ENCODE assay signal across 10 cellular contexts in the genomic region with DNA sequence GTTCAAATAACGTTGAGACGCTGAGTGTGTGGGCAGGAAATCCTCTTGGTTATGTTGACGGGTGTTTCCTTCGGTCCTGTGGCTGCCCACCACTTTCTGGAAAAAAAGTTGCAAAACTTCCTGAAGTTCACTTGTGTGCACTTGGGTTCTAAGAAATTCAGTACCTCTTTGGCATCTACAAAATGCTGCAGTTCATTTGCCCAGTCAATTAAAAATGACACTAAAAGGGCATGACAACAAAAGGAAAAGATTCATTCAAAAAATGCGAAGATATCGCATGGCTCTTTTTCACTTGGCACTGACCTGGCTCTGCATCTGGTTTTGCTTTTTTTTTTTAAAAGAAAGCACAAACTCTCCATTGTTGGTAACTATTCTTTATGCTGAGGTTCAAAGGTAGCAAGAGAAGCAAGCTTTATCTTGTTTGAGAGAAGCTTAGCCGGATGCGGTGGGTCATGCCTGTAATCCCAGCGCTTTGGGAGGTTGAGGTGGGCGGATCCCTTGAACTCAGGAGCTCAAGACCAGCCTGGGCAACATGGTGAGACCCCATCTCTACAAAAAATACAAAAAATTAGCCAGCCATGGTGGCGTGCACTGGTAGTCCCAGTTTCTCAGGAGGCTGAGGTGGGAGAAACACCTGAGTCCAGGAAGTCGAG. TPM values are rescaled to one million over a fixed set of nuclear protein-coding genes. Genes with fewer than 3 reads are reported as not detected.
DNase-seq lines count a peak whose midpoint lies in the region; ATAC-seq and TF ChIP-seq lines count a peak whose summit lies in the region.
"Had no signal": no experiment of that assay in that cellular context is flagged by ENCODE, and none has a peak within 500 bp of the region (broad histone marks: within the 10 kb centered on the region; RNA-seq: fewer than 3 reads in every experiment).

No MANE protein-coding gene starts in this region.

- peak overlapping the region; percentile 96 for H3K27ac Mint-ChIP-seq in activated CD8-positive, alpha-beta T cell treated with anti-CD3 and anti-CD28 coated beads, Interleukin-2, amount 10 ng/mL, durations not matched to agents 7 days and 5 days
- peak overlapping the region; percentile 87 to 97 (median 90) for H3K27ac Mint-ChIP-seq in immature natural killer cell

- POLR2A ChIA-PET in activated CD8-positive, alpha-beta T cell treated with anti-CD3 and anti-CD28 coated beads, Interleukin-2, amount 10 ng/mL, durations not matched to agents 7 days and 5 days (lab: Charles Lee): interaction anchor here (0.7 to 6.7 kb wide), 7 partner anchors 10 to 38 kb away, joined by 3 to 138 read pairs (median 12); a partner anchor contains a TSS
- POLR2A ChIA-PET in A673 (lab: Charles Lee; ENCODE audit: low non-redundant PET): no interaction called here

- DNase-seq in Right ventricle myocardium superior (no peak), Right ventricle myocardium inferior (ENCODE audit: missing footprints) (no peak), immature natural killer cell (peak; percentile 78 to 82 (median 79)), upper lobe of right lung (no peak), A673 (ENCODE audit: low spot score) (no peak), HUDEP-2 (lab: John Stamatoyannopoulos, UW; ENCODE audit: unreplicated experiment in 76 of 76) (no peak)
- DNase-seq in activated CD8-positive, alpha-beta T cell treated with anti-CD3 and anti-CD28 coated beads, Interleukin-2, amount 10 ng/mL, durations not matched to agents 7 days and 5 days: peak; percentile 75
- DNase-seq: C1 segment of cervical spinal cord had no signal

- H3K27me3 Mint-ChIP-seq in activated CD8-positive, alpha-beta T cell treated with anti-CD3 and anti-CD28 coated beads, Interleukin-2, amount 10 ng/mL, durations not matched to agents 7 days and 5 days (ENCODE audit: low read depth): no peaks in the 10 kb centered on the region
- peaks cover 0 to 13% (median 13%) of the 10 kb centered on the region in 3 donors for H3K27me3 Mint-ChIP-seq in immature natural killer cell (ENCODE audit: low read depth in 3 of 3)

- peaks cover 61% of the 10 kb centered on the region for H3K4me1 ChIP-seq in upper lobe of right lung
- no peaks in the 10 kb centered on the region for H3K4me1 ChIP-seq in A673 (ENCODE audit: insufficient read depth, low read length, poor library complexity, severe bottlenecking)
- H3K4me1 ChIP-seq: SJCRH30 had no signal

- H3K4me3 Mint-ChIP-seq in activated CD8-positive, alpha-beta T cell treated with anti-CD3 and anti-CD28 coated beads, Interleukin-2, amount 10 ng/mL, durations not matched to agents 7 days and 5 days: peak overlapping the region; percentile 74
- H3K4me3 Mint-ChIP-seq in immature natural killer cell: peak overlapping the region; percentile 78 to 89 (median 87)

- H3K4me3 ChIP-seq in upper lobe of right lung (peak overlapping the region; percentile 1), A673 (ENCODE audit: low read depth, low read length, poor library complexity, severe bottlenecking) (no peak overlapping the region)
- H3K4me3 ChIP-seq: SJCRH30 had no signal

- no peak for TF ChIP-seq CTCF in upper lobe of right lung (IDR thresholded peaks at IDR 0.05)
- no peak for TF ChIP-seq CTCF in A673 (conservative IDR thresholded peaks at IDR 0.05; ENCODE audit: low read depth, low read length)

- intact Hi-C loops in Right ventricle myocardium superior (cut with DNase I) (no loop called here), Right ventricle myocardium inferior (cut with DNase I) (no loop called here), upper lobe of right lung (cut with DNase I) (no loop called here), A673 (cut with micrococcal nuclease; ENCODE audit: unreplicated experiment) (no loop called here)

- CTCF ChIA-PET in activated CD8-positive, alpha-beta T cell treated with anti-CD3 and anti-CD28 coated beads, Interleukin-2, amount 10 ng/mL, durations not matched to agents 7 days and 5 days (lab: Charles Lee): interaction anchor here (1.4 to 9.1 kb wide), 8 partner anchors 9 to 230 kb away, joined by 4 to 98 read pairs (median 10); a partner anchor contains a TSS
- CTCF ChIA-PET in A673 (lab: Charles Lee): no interaction called here

- ATAC-seq in Right ventricle myocardium superior (ENCODE audit: poor library complexity) (peak; percentile 34), Right ventricle myocardium inferior (no peak), upper lobe of right lung (peak; percentile 55), HG03196 (IDR thresholded peaks at IDR 0.05; ENCODE audit: unreplicated experiment) (no peak)
- peak; percentile 52 for ATAC-seq in activated CD8-positive, alpha-beta T cell treated with anti-CD3 and anti-CD28 coated beads, Interleukin-2, amount 10 ng/mL, durations not matched to agents 7 days and 5 days

- peaks cover 82% of the 10 kb centered on the region for H3K4me1 Mint-ChIP-seq in activated CD8-positive, alpha-beta T cell treated with anti-CD3 and anti-CD28 coated beads, Interleukin-2, amount 10 ng/mL, durations not matched to agents 7 days and 5 days (ENCODE audit: low read depth)
- H3K4me1 Mint-ChIP-seq in immature natural killer cell: peaks cover 77 to 84% of the 10 kb centered on the region in 2 donors

- no peaks in the 10 kb centered on the region for H3K9me3 Mint-ChIP-seq in activated CD8-positive, alpha-beta T cell treated with anti-CD3 and anti-CD28 coated beads, Interleukin-2, amount 10 ng/mL, durations not matched to agents 7 days and 5 days (ENCODE audit: insufficient read depth)
- H3K9me3 Mint-ChIP-seq in immature natural killer cell: no peaks in the 10 kb centered on the region

- peak overlapping the region; percentile 78 for H3K27ac ChIP-seq in upper lobe of right lung
- H3K27ac ChIP-seq in A673 (ENCODE audit: low read depth, low read length, poor library complexity, severe bottlenecking): no peak overlapping the region
- H3K27ac ChIP-seq: SJCRH30 had no signal

- H3K36me3 Mint-ChIP-seq in activated CD8-positive, alpha-beta T cell treated with anti-CD3 and anti-CD28 coated beads, Interleukin-2, amount 10 ng/mL, durations not matched to agents 7 days and 5 days (ENCODE audit: low read depth): peaks cover 57% of the 10 kb centered on the region
- H3K36me3 Mint-ChIP-seq in immature natural killer cell: peaks cover 13 to 19% (median 17%) of the 10 kb centered on the region in 3 donors

- H3K27me3 ChIP-seq in upper lobe of right lung (no peaks in the 10 kb centered on the region), A673 (replicated peaks; ENCODE audit: insufficient read depth, low read depth, low read length, poor library complexity) (no peaks in the 10 kb centered on the region)
- H3K27me3 ChIP-seq: SJCRH30 had no signal

- H3K36me3 ChIP-seq in upper lobe of right lung: no peaks in the 10 kb centered on the region
- H3K36me3 ChIP-seq in A673 (ENCODE audit: insufficient read depth, low read length, poor library complexity, severe bottlenecking): no peaks in the 10 kb centered on the region
- H3K36me3 ChIP-seq: SJCRH30 had no signal

- H3K9me3 ChIP-seq in upper lobe of right lung (no peaks in the 10 kb centered on the region), A673 (ENCODE audit: low read depth, low read length, poor library complexity, severe bottlenecking) (no peaks in the 10 kb centered on the region)
- H3K9me3 ChIP-seq: SJCRH30 had no signal

- no TSS peak for BruUV-seq in A673 (replicated peaks; lab: Mats Ljungman, UMichigan)

RNA-seq across cellular contexts. Expression of a gene that starts 10.6 kb away (rescaled TPM):
- 61.5 TPM for total RNA-seq in Right ventricle myocardium superior
- 71.8 TPM for total RNA-seq in Right ventricle myocardium inferior
- total RNA-seq in activated CD8-positive, alpha-beta T cell treated with anti-CD3 and anti-CD28 coated beads, Interleukin-2, amount 10 ng/mL, durations not matched to agents 7 days and 5 days: 100 to 1,000 TPM; 220 to 229 TPM
- polyA plus RNA-seq in immature natural killer cell: 1,000 to 10,000 TPM in 1 of 3 donors, 100 to 1,000 TPM in 2; 600 to 1,153 (median 962) TPM
- 255 TPM for total RNA-seq in upper lobe of right lung
- 65.4 and 66.3 TPM in 2 replicates for total RNA-seq in A673 (2021)

RNA-seq across cellular contexts. Expression of a gene that starts 38.5 kb away (rescaled TPM):
- total RNA-seq in Right ventricle myocardium superior (12.0 TPM), Right ventricle myocardium inferior (11.4 TPM), upper lobe of right lung (19.7 TPM), A673 (2021) (30.8 and 33.5 TPM in 2 replicates)
- 10 to 100 TPM; 36.7 to 40.0 TPM for total RNA-seq in activated CD8-positive, alpha-beta T cell treated with anti-CD3 and anti-CD28 coated beads, Interleukin-2, amount 10 ng/mL, durations not matched to agents 7 days and 5 days
- polyA plus RNA-seq in immature natural killer cell: 10 to 100 TPM; 13.7 to 21.4 (median 14.7) TPM

Comparison
In these comparisons a context has a peak if more than half of its experiments do, and no peak if none do; other contexts are left out.
1. ATAC-seq: peak in Right ventricle myocardium superior (single experiment), activated CD8-positive, alpha-beta T cell treated with anti-CD3 and anti-CD28 coated beads, Interleukin-2, amount 10 ng/mL, durations not matched to agents 7 days and 5 days (single experiment) and upper lobe of right lung (single experiment); none in Right ventricle myocardium inferior (single experiment) and HG03196 (single experiment).
2. DNase-seq: peak in activated CD8-positive, alpha-beta T cell treated with anti-CD3 and anti-CD28 coated beads, Interleukin-2, amount 10 ng/mL, durations not matched to agents 7 days and 5 days (single experiment) and immature natural killer cell (3 of 3); none in Right ventricle myocardium superior (single experiment), Right ventricle myocardium inferior (single experiment), upper lobe of right lung (single experiment), A673 (single experiment) and HUDEP-2 (0 of 76).